ENCODE assay signal across 1 cellular context in genomic region chr22:27475548-27475897, GRCh38.
TF ChIP-seq lines count a peak whose summit lies in the region.

No MANE protein-coding gene starts in this region.

TF ChIP-seq in WTC11, 78 proteins besides CTCF, POLR2A, EP300 and RAD21 (continued from another document):
- no peak for TF ChIP-seq AFF4 (CRISPR knock-in tag; IDR thresholded peaks at IDR 0.05; ENCODE audit: borderline replicate concordance)
- no peak for TF ChIP-seq ZBTB21 (CRISPR knock-in tag; IDR thresholded peaks at IDR 0.05; ENCODE audit: borderline replicate concordance)
- TF ChIP-seq AR (CRISPR knock-in tag; IDR thresholded peaks at IDR 0.05): no peak
- no peak for TF ChIP-seq ZMAT4 (CRISPR knock-in tag; IDR thresholded peaks at IDR 0.05)
